ENCODE assay signal across 18 cellular contexts in genomic region chr10:35347088-35347487, GRCh38. TPM values are rescaled to one million over a fixed set of nuclear protein-coding genes. Genes with fewer than 3 reads are reported as not detected.
A peak's percentile ranks its signal among the peaks of the same experiment; 100 is the strongest.
DNase-seq lines count a peak whose midpoint lies in the region; ATAC-seq and TF ChIP-seq lines count a peak whose summit lies in the region.
"Had no signal": no experiment of that assay in that cellular context is flagged by ENCODE, and none has a peak within 500 bp of the region (broad histone marks: within the 10 kb centered on the region; RNA-seq: fewer than 3 reads in every experiment).

No MANE protein-coding gene starts in this region.

- intact Hi-C loops in head of caudate nucleus (cut with DNase I) (no loop called here), body of pancreas (cut with DNase I) (loop anchor here (10.0 kb wide), 1 partner anchor 118 kb away; no protein-coding TSS in a partner anchor)

- peaks cover 34% of the 10 kb centered on the region for H3K4me1 ChIP-seq in body of pancreas
- H3K4me1 ChIP-seq in foreskin keratinocyte, result no peaks in the 10 kb centered on the region
- H3K4me1 ChIP-seq: breast epithelium had no signal

- WGBS in body of pancreas, 2 donors, result 36% methylated on average over 2 of the region's 2 CpGs

- H3K27ac ChIP-seq in body of pancreas, result no peak overlapping the region
- H3K27ac ChIP-seq in foreskin keratinocyte, result no peak overlapping the region
- H3K27ac ChIP-seq: A549, breast epithelium, Peyer's patch, thyroid gland had no signal

- H3K4me3 ChIP-seq in body of pancreas, result no peak overlapping the region
- H3K4me3 ChIP-seq: A549, breast epithelium, Peyer's patch, thyroid gland had no signal

- H3K9me3 Mint-ChIP-seq in activated naive CD8-positive, alpha-beta T cell (ENCODE audit: low read depth), result no peaks in the 10 kb centered on the region
- H3K9me3 Mint-ChIP-seq in activated naive CD8-positive, alpha-beta T cell treated with anti-CD3 and anti-CD28 coated beads, Interleukin-2, amount 50 U/mL, for 24 hours, result no peaks in the 10 kb centered on the region
- H3K9me3 Mint-ChIP-seq in nephron progenitor cell, result no peaks in the 10 kb centered on the region
- H3K9me3 Mint-ChIP-seq in type B pancreatic cell, result no peaks in the 10 kb centered on the region
- H3K9me3 Mint-ChIP-seq: WTC11 had no signal

- H3K9me3 ChIP-seq in body of pancreas, result no peaks in the 10 kb centered on the region
- H3K9me3 ChIP-seq: A549, breast epithelium, Caco-2, Peyer's patch, thyroid gland had no signal

- peak overlapping the region; percentile 10 for H3K27ac Mint-ChIP-seq in activated naive CD8-positive, alpha-beta T cell
- no peak overlapping the region for H3K27ac Mint-ChIP-seq in activated naive CD8-positive, alpha-beta T cell treated with anti-CD3 and anti-CD28 coated beads, Interleukin-2, amount 50 U/mL, for 24 hours
- H3K27ac Mint-ChIP-seq in nephron progenitor cell (peak overlapping the region; percentile 13), type B pancreatic cell (peak overlapping the region; percentile 9)
- H3K27ac Mint-ChIP-seq: WTC11 had no signal

- no peak for DNase-seq in activated naive CD8-positive, alpha-beta T cell treated with anti-CD3 and anti-CD28 coated beads, Interleukin-2, amount 50 U/mL, for 24 hours
- DNase-seq in head of caudate nucleus, result peak in 29 of 42 donors; percentile 21 to 82 (median 62)
- DNase-seq in nephron progenitor cell, result no peak
- no peak for DNase-seq in type B pancreatic cell (ENCODE audit: extremely low spot score, unreplicated experiment)
- no peak for DNase-seq in body of pancreas
- DNase-seq in foreskin keratinocyte, result no peak
- DNase-seq in COR-L47 (lab: John Stamatoyannopoulos, UW), result no peak
- DNase-seq: Caco-2; effector memory CD4-positive, alpha-beta T cell; NCI-H187 treated with DMSO at 0.1 percent for 48 hours; NCI-H524 treated with DMSO at 0.1 percent for 48 hours; Peyer's patch; stimulated activated CD4-positive, alpha-beta T cell treated with anti-CD3 and anti-CD28 coated beads, Interleukin-1b, Interleukin-23, amount 100 ng/mL, for 48 hours; thyroid gland had no signal

- TF ChIP-seq POLR2A in body of pancreas (IDR thresholded peaks at IDR 0.05), result no peak

- peaks cover 84% of the 10 kb centered on the region for H3K4me1 Mint-ChIP-seq in activated naive CD8-positive, alpha-beta T cell (ENCODE audit: low read depth)
- H3K4me1 Mint-ChIP-seq in activated naive CD8-positive, alpha-beta T cell treated with anti-CD3 and anti-CD28 coated beads, Interleukin-2, amount 50 U/mL, for 24 hours, result peaks cover 76% of the 10 kb centered on the region
- peaks cover 41% of the 10 kb centered on the region for H3K4me1 Mint-ChIP-seq in nephron progenitor cell
- H3K4me1 Mint-ChIP-seq in type B pancreatic cell (ENCODE audit: unreplicated experiment), result peaks cover 57% of the 10 kb centered on the region

- no peak for TF ChIP-seq CTCF in nephron progenitor cell (IDR thresholded peaks at IDR 0.05)
- TF ChIP-seq CTCF in type B pancreatic cell (conservative IDR thresholded peaks at IDR 0.05), result no peak
- TF ChIP-seq CTCF in body of pancreas (IDR thresholded peaks at IDR 0.05), result no peak
- TF ChIP-seq CTCF in foreskin keratinocyte (conservative IDR thresholded peaks at IDR 0.05), result no peak

- no peaks in the 10 kb centered on the region for H3K27me3 Mint-ChIP-seq in activated naive CD8-positive, alpha-beta T cell
- H3K27me3 Mint-ChIP-seq in activated naive CD8-positive, alpha-beta T cell treated with anti-CD3 and anti-CD28 coated beads, Interleukin-2, amount 50 U/mL, for 24 hours, result no peaks in the 10 kb centered on the region
- H3K27me3 Mint-ChIP-seq in nephron progenitor cell (ENCODE audit: low read depth, poor library complexity), result peaks cover 4% of the 10 kb centered on the region
- H3K27me3 Mint-ChIP-seq in type B pancreatic cell, result no peaks in the 10 kb centered on the region

- no peak for ATAC-seq in activated naive CD8-positive, alpha-beta T cell treated with anti-CD3 and anti-CD28 coated beads, Interleukin-2, amount 50 U/mL, for 24 hours
- ATAC-seq in body of pancreas (no peak), foreskin keratinocyte (no peak)
- ATAC-seq: A549, WTC11 had no signal

- peaks cover 6% of the 10 kb centered on the region for H3K36me3 Mint-ChIP-seq in activated naive CD8-positive, alpha-beta T cell
- peaks cover 5% of the 10 kb centered on the region for H3K36me3 Mint-ChIP-seq in activated naive CD8-positive, alpha-beta T cell treated with anti-CD3 and anti-CD28 coated beads, Interleukin-2, amount 50 U/mL, for 24 hours (ENCODE audit: low read depth)
- H3K36me3 Mint-ChIP-seq in nephron progenitor cell (ENCODE audit: low read depth) (no peaks in the 10 kb centered on the region), type B pancreatic cell (peaks cover 3% of the 10 kb centered on the region)

- H3K36me3 ChIP-seq in body of pancreas (replicated peaks in 1 of 2; ENCODE audit: insufficient read depth in 1 of 2, low read depth in 2 of 2), result no peaks in the 10 kb centered on the region
- H3K36me3 ChIP-seq: breast epithelium, Peyer's patch, thyroid gland had no signal

- H3K27me3 ChIP-seq in body of pancreas, result no peaks in the 10 kb centered on the region
- H3K27me3 ChIP-seq in foreskin keratinocyte, result no peaks in the 10 kb centered on the region
- H3K27me3 ChIP-seq: breast epithelium, Peyer's patch, thyroid gland had no signal

- no peak overlapping the region for H3K4me3 Mint-ChIP-seq in activated naive CD8-positive, alpha-beta T cell
- H3K4me3 Mint-ChIP-seq in activated naive CD8-positive, alpha-beta T cell treated with anti-CD3 and anti-CD28 coated beads, Interleukin-2, amount 50 U/mL, for 24 hours, result no peak overlapping the region
- H3K4me3 Mint-ChIP-seq in nephron progenitor cell (no peak overlapping the region), type B pancreatic cell (no peak overlapping the region)
- H3K4me3 Mint-ChIP-seq: WTC11 had no signal

RNA-seq across cellular contexts. Expression of gene CCNY, which starts 10.8 kb away (rescaled TPM):
- 74.6 and 81.6 TPM in 2 replicates for total RNA-seq in type B pancreatic cell (ENCODE audit: low replicate concordance)
- total RNA-seq in body of pancreas, result 10 to 100 TPM in 1 of 2 donors, 1 to 10 TPM in 1; 9.6 to 18.9 TPM
- 34.4 and 37.6 TPM in 2 replicates for total RNA-seq in foreskin keratinocyte
- polyA plus RNA-seq in foreskin keratinocyte, result 25.8 and 26.7 TPM in 2 replicates

Comparison
In these comparisons a context has a peak if more than half of its experiments do, and no peak if none do; other contexts are left out.
1. DNase-seq: peak in head of caudate nucleus (29 of 42); none in activated naive CD8-positive, alpha-beta T cell treated with anti-CD3 and anti-CD28 coated beads, Interleukin-2, amount 50 U/mL, for 24 hours (single experiment), nephron progenitor cell (single experiment), type B pancreatic cell (single experiment), body of pancreas (0 of 4), foreskin keratinocyte (0 of 2) and COR-L47 (single experiment).